ENCODE assay signal across 29 cellular contexts in genomic region chr5:84392836-84393235, GRCh38. TPM values are rescaled to one million over a fixed set of nuclear protein-coding genes. Genes with fewer than 3 reads are reported as not detected.
"Had no signal": no experiment of that assay in that cellular context is flagged by ENCODE, and none has a peak within 500 bp of the region (broad histone marks: within the 10 kb centered on the region; RNA-seq: fewer than 3 reads in every experiment).

No MANE protein-coding gene starts in this region.

- H3K9ac ChIP-seq: SK-N-SH had no signal

- ATAC-seq: activated T-helper 17 cell treated with anti-CD3 and anti-CD28 coated beads, Interleukin-2, amount 50 U/mL, for 72 hours; K562; Panc1; Right ventricle myocardium inferior had no signal

- H3K36me3 ChIP-seq: breast epithelium, SJCRH30 had no signal

- H3K4me1 ChIP-seq: breast epithelium, SJCRH30 had no signal

- H3K27me3 Mint-ChIP-seq: activated CD4-positive, alpha-beta memory T cell treated with anti-CD3 and anti-CD28 coated beads for 36 hours; activated CD4-positive, alpha-beta T cell treated with anti-CD3 and anti-CD28 coated beads, Interleukin-2, amount 10 ng/mL, durations not matched to agents 7 days and 5 days; activated naive CD4-positive, alpha-beta T cell treated with anti-CD3 and anti-CD28 coated beads, Interleukin-2, amount 10 ng/mL, durations not matched to agents 7 days and 5 days; activated T-helper 17 cell treated with anti-CD3 and anti-CD28 coated beads, Interleukin-2, amount 50 U/mL, for 72 hours had no signal

- H3K27ac Mint-ChIP-seq: activated CD4-positive, alpha-beta memory T cell treated with anti-CD3 and anti-CD28 coated beads for 36 hours; activated CD4-positive, alpha-beta T cell treated with anti-CD3 and anti-CD28 coated beads, Interleukin-2, amount 10 ng/mL, durations not matched to agents 7 days and 5 days; activated naive CD4-positive, alpha-beta T cell treated with anti-CD3 and anti-CD28 coated beads, Interleukin-2, amount 10 ng/mL, durations not matched to agents 7 days and 5 days; activated naive CD8-positive, alpha-beta T cell treated with anti-CD3 and anti-CD28 coated beads for 36 hours; activated T-helper 17 cell treated with anti-CD3 and anti-CD28 coated beads, Interleukin-2, amount 50 U/mL, for 72 hours; T-helper 1 cell treated with Interleukin-12 subunit alpha and Interleukin-12 subunit beta and Interleukin-4 antibody, amounts not matched to agents 30 μg/mL and 1 μg/mL, for 36 hours had no signal

- H3K27me3 ChIP-seq: breast epithelium, SJCRH30 had no signal

- H3K4me3 ChIP-seq: breast epithelium, K562, SJCRH30 had no signal

- H3K36me3 Mint-ChIP-seq: activated CD4-positive, alpha-beta memory T cell treated with anti-CD3 and anti-CD28 coated beads for 36 hours; activated naive CD4-positive, alpha-beta T cell treated with anti-CD3 and anti-CD28 coated beads, Interleukin-2, amount 10 ng/mL, durations not matched to agents 7 days and 5 days; activated naive CD8-positive, alpha-beta T cell treated with anti-CD3 and anti-CD28 coated beads for 36 hours had no signal

- H3K9me3 Mint-ChIP-seq: activated CD4-positive, alpha-beta T cell treated with anti-CD3 and anti-CD28 coated beads, Interleukin-2, amount 10 ng/mL, durations not matched to agents 7 days and 5 days; activated naive CD4-positive, alpha-beta T cell treated with anti-CD3 and anti-CD28 coated beads, Interleukin-2, amount 10 ng/mL, durations not matched to agents 7 days and 5 days; activated naive CD8-positive, alpha-beta T cell treated with anti-CD3 and anti-CD28 coated beads for 36 hours; activated T-helper 17 cell treated with anti-CD3 and anti-CD28 coated beads, Interleukin-2, amount 50 U/mL, for 72 hours; T-helper 1 cell treated with Interleukin-12 subunit alpha and Interleukin-12 subunit beta and Interleukin-4 antibody, amounts not matched to agents 30 μg/mL and 1 μg/mL, for 36 hours had no signal

- H3K27ac ChIP-seq: breast epithelium, SJCRH30 had no signal

- H3K9me3 ChIP-seq: breast epithelium, SJCRH30, SK-N-SH had no signal

- H3K4me3 Mint-ChIP-seq: activated CD4-positive, alpha-beta memory T cell treated with anti-CD3 and anti-CD28 coated beads for 36 hours; activated CD4-positive, alpha-beta T cell treated with anti-CD3 and anti-CD28 coated beads, Interleukin-2, amount 10 ng/mL, durations not matched to agents 7 days and 5 days; activated naive CD4-positive, alpha-beta T cell treated with anti-CD3 and anti-CD28 coated beads, Interleukin-2, amount 10 ng/mL, durations not matched to agents 7 days and 5 days; activated naive CD8-positive, alpha-beta T cell treated with anti-CD3 and anti-CD28 coated beads for 36 hours; activated T-helper 17 cell treated with anti-CD3 and anti-CD28 coated beads, Interleukin-2, amount 50 U/mL, for 72 hours; T-helper 1 cell treated with Interleukin-12 subunit alpha and Interleukin-12 subunit beta and Interleukin-4 antibody, amounts not matched to agents 30 μg/mL and 1 μg/mL, for 36 hours had no signal

- H3K4me1 Mint-ChIP-seq: activated CD4-positive, alpha-beta T cell treated with anti-CD3 and anti-CD28 coated beads, Interleukin-2, amount 10 ng/mL, durations not matched to agents 7 days and 5 days; activated naive CD4-positive, alpha-beta T cell treated with anti-CD3 and anti-CD28 coated beads, Interleukin-2, amount 10 ng/mL, durations not matched to agents 7 days and 5 days; activated naive CD8-positive, alpha-beta T cell treated with anti-CD3 and anti-CD28 coated beads for 36 hours; activated T-helper 17 cell treated with anti-CD3 and anti-CD28 coated beads, Interleukin-2, amount 50 U/mL, for 72 hours had no signal

- DNase-seq: activated CD4-positive, alpha-beta memory T cell treated with anti-CD3 and anti-CD28 coated beads for 36 hours; activated CD4-positive, alpha-beta T cell treated with anti-CD3 and anti-CD28 coated beads, Interleukin-2, amount 10 ng/mL, durations not matched to agents 7 days and 5 days; activated CD4-positive, CD25-positive, alpha-beta regulatory T cell; activated CD8-positive, alpha-beta memory T cell treated with anti-CD3 and anti-CD28 coated beads for 24 hours; activated gamma-delta T cell treated with Interleukin-2 at 50 U/mL for 16 hours; activated naive CD4-positive, alpha-beta T cell treated with anti-CD3 and anti-CD28 coated beads, Interleukin-2, amount 10 ng/mL, durations not matched to agents 7 days and 5 days; activated naive CD8-positive, alpha-beta T cell treated with anti-CD3 and anti-CD28 coated beads for 36 hours; activated T-cell treated with anti-CD3 and anti-CD28 coated beads, Interleukin-2, amount 50 U/mL, for 48 hours; caudate nucleus; Karpas-422; MM.1S; NCI-H1105; NCI-H1436; NCI-H1694 treated with DMSO at 0.1 percent for 48 hours; NCI-H2029 treated with DMSO at 0.1 percent for 48 hours; NCI-H345; NCI-H510A; NCI-H526 treated with DMSO at 0.1 percent for 48 hours; NCI-H82; RPMI8226; SJCRH30; SK-N-SH had no signal

- FAIRE-seq: K562 had no signal

RNA-seq across cellular contexts. Expression of gene EDIL3, which starts 8.2 kb away (rescaled TPM):
- total RNA-seq: activated CD4-positive, alpha-beta memory T cell treated with anti-CD3 and anti-CD28 coated beads for 36 hours; activated CD4-positive, alpha-beta T cell treated with anti-CD3 and anti-CD28 coated beads, Interleukin-2, amount 10 ng/mL, durations not matched to agents 7 days and 5 days; activated naive CD8-positive, alpha-beta T cell treated with anti-CD3 and anti-CD28 coated beads for 36 hours; activated T-helper 17 cell treated with anti-CD3 and anti-CD28 coated beads, Interleukin-2, amount 50 U/mL, for 72 hours; OCI-LY7 had no signal
- polyA plus RNA-seq: K562 had no signal
